23 cellular contexts compared by ENCODE assay signal in genomic region chr16:69273009-69273408, GRCh38. TPM values are rescaled to one million over a fixed set of nuclear protein-coding genes. Genes with fewer than 3 reads are reported as not detected.
DNase-seq lines count a peak whose midpoint lies in the region; ATAC-seq and TF ChIP-seq lines count a peak whose summit lies in the region.
"Had no signal": no experiment of that assay in that cellular context is flagged by ENCODE, and none has a peak within 500 bp of the region (broad histone marks: within the 10 kb centered on the region; RNA-seq: fewer than 3 reads in every experiment).

No MANE protein-coding gene starts in this region.

- CTCF ChIA-PET in SK-N-SH (lab: Yijun Ruan, JAX) = interaction anchor here (1.0 to 1.4 kb wide), 2 partner anchors 13 to 14 kb away, joined by 3 read pairs; no protein-coding TSS in a partner anchor
- CTCF ChIA-PET in activated CD4-positive, alpha-beta T cell treated with anti-CD3 and anti-CD28 coated beads, Interleukin-2, amount 10 ng/mL, durations not matched to agents 7 days and 5 days (lab: Charles Lee) = no interaction called here

- no peaks in the 10 kb centered on the region for H3K9me3 Mint-ChIP-seq in stimulated activated effector memory CD8-positive, alpha-beta T cell treated with anti-CD3 and anti-CD28 coated beads, Interleukin-12 subunit alpha, Interleukin-12 subunit beta, amount 100 ng/mL, for 72 hours
- no peaks in the 10 kb centered on the region for H3K9me3 Mint-ChIP-seq in activated CD4-positive, alpha-beta T cell treated with anti-CD3 and anti-CD28 coated beads, Interleukin-2, amount 10 ng/mL, durations not matched to agents 7 days and 5 days
- H3K9me3 Mint-ChIP-seq: activated naive CD4-positive, alpha-beta T cell treated with anti-CD3 and anti-CD28 coated beads for 36 hours; dendritic cell treated with granulocyte-macrophage colony-stimulating factor and Interleukin-4, amounts not matched to agents 40 ng/mL and 50 ng/mL, for 4 days; natural killer cell had no signal

- peaks cover 40% of the 10 kb centered on the region for H3F3A ChIP-seq in SK-N-SH (replicated peaks; ENCODE audit: insufficient read depth)

- no peaks in the 10 kb centered on the region for H3K9me2 ChIP-seq in SK-N-SH

- H3K27me3 ChIP-seq in SK-N-SH (ENCODE audit: insufficient read depth) = no peaks in the 10 kb centered on the region
- H3K27me3 ChIP-seq: transverse colon had no signal

- H3K4me1 Mint-ChIP-seq in stimulated activated effector memory CD8-positive, alpha-beta T cell treated with anti-CD3 and anti-CD28 coated beads, Interleukin-12 subunit alpha, Interleukin-12 subunit beta, amount 100 ng/mL, for 72 hours = peaks cover 6% of the 10 kb centered on the region
- H3K4me1 Mint-ChIP-seq in activated CD4-positive, alpha-beta T cell treated with anti-CD3 and anti-CD28 coated beads, Interleukin-2, amount 10 ng/mL, durations not matched to agents 7 days and 5 days = peaks cover 3% of the 10 kb centered on the region

- H3K4me3 ChIP-seq in foreskin fibroblast (ENCODE audit: low read depth in 1 of 2, low read length in 2 of 2) = no peak overlapping the region
- H3K4me3 ChIP-seq in SK-N-SH (ENCODE audit: low read depth in 2 of 2, low read length in 1 of 2) = no peak overlapping the region
- H3K4me3 ChIP-seq: skin epidermis, transverse colon had no signal

- peaks cover 3 to 18% of the 10 kb centered on the region in 2 experiments for H3K36me3 ChIP-seq in SK-N-SH (replicated peaks in 1 of 2; ENCODE audit: control insufficient read depth in 1 of 2, insufficient read depth in 2 of 2, low read length in 1 of 2)

- H4K20me1 ChIP-seq in SK-N-SH (ENCODE audit: insufficient read depth) = no peaks in the 10 kb centered on the region

- TF ChIP-seq EP300 in SK-N-SH (IDR thresholded peaks at IDR 0.05; ENCODE audit: borderline replicate concordance in 1 of 2, low read depth in 1 of 2, low read length in 1 of 2) = no peak

- POLR2A ChIA-PET in SK-N-SH (lab: Yijun Ruan, JAX) = no interaction called here
- POLR2A ChIA-PET in activated CD4-positive, alpha-beta T cell treated with anti-CD3 and anti-CD28 coated beads, Interleukin-2, amount 10 ng/mL, durations not matched to agents 7 days and 5 days (lab: Charles Lee) = no interaction called here

- H3K27ac ChIP-seq in SK-N-SH (ENCODE audit: low read depth in 2 of 2, low read length in 1 of 2) = peak overlapping the region in 1 of 2 experiments; percentile 17; a peak in 1 of 4 replicates
- H3K27ac ChIP-seq: skin epidermis, transverse colon had no signal

- H3K9ac ChIP-seq in SK-N-SH = no peak overlapping the region

- no peak overlapping the region for H3K4me2 ChIP-seq in SK-N-SH

- no peak overlapping the region for H2AFZ ChIP-seq in SK-N-SH (ENCODE audit: low read depth)

- no peak for TF ChIP-seq RAD21 in SK-N-SH (IDR thresholded peaks at IDR 0.05; ENCODE audit: low read length)

- H3K9me3 ChIP-seq in SK-N-SH = no peaks in the 10 kb centered on the region
- H3K9me3 ChIP-seq: transverse colon had no signal

- WGBS in SK-N-SH (ENCODE audit: low lambda C conversion rate) = 87% methylated on average over 4 of the region's 4 CpGs

- H3K27ac Mint-ChIP-seq in stimulated activated effector memory CD8-positive, alpha-beta T cell treated with anti-CD3 and anti-CD28 coated beads, Interleukin-12 subunit alpha, Interleukin-12 subunit beta, amount 100 ng/mL, for 72 hours = peak overlapping the region; percentile 10
- H3K27ac Mint-ChIP-seq in activated CD4-positive, alpha-beta T cell treated with anti-CD3 and anti-CD28 coated beads, Interleukin-2, amount 10 ng/mL, durations not matched to agents 7 days and 5 days = no peak overlapping the region
- H3K27ac Mint-ChIP-seq: activated naive CD4-positive, alpha-beta T cell treated with anti-CD3 and anti-CD28 coated beads for 36 hours; dendritic cell treated with granulocyte-macrophage colony-stimulating factor and Interleukin-4, amounts not matched to agents 40 ng/mL and 50 ng/mL, for 4 days; natural killer cell had no signal

- no peak for ATAC-seq in stimulated activated effector memory CD8-positive, alpha-beta T cell treated with anti-CD3 and anti-CD28 coated beads, Interleukin-12 subunit alpha, Interleukin-12 subunit beta, amount 100 ng/mL, for 72 hours
- ATAC-seq in HG03097 (IDR thresholded peaks at IDR 0.05; ENCODE audit: low FRiP score, unreplicated experiment) (no peak), GM19023 (IDR thresholded peaks at IDR 0.05; ENCODE audit: unreplicated experiment) (no peak)
- ATAC-seq: HepG2; left colon; natural killer cell; stimulated activated naive CD8-positive, alpha-beta T cell treated with anti-CD3 and anti-CD28 coated beads, Interleukin-15, Interleukin-2, amounts not matched to agents 100 U/mL and 50 U/mL, for 24 hours had no signal

- TF ChIP-seq CTCF in foreskin fibroblast (IDR thresholded peaks at IDR 0.05; ENCODE audit: low read depth, low read length) = no peak
- no peak for TF ChIP-seq CTCF in SK-N-SH (IDR thresholded peaks at IDR 0.05)

- DNase-seq in HCEC 1CT (peak; percentile 96), brain pericyte (ENCODE audit: low read depth, low spot score) (peak; percentile 47), foreskin fibroblast (peak; percentile 76 to 86), SK-N-SH (no peak)
- no peak for DNase-seq in stimulated activated effector memory CD8-positive, alpha-beta T cell treated with anti-CD3 and anti-CD28 coated beads, Interleukin-12 subunit alpha, Interleukin-12 subunit beta, amount 100 ng/mL, for 72 hours (ENCODE audit: low spot score in 2 of 2)
- no peak for DNase-seq in activated CD4-positive, alpha-beta T cell treated with anti-CD3 and anti-CD28 coated beads, Interleukin-2, amount 10 ng/mL, durations not matched to agents 7 days and 5 days
- DNase-seq: activated naive CD4-positive, alpha-beta T cell treated with anti-CD3 and anti-CD28 coated beads for 36 hours; activated T-cell treated with anti-CD3 and anti-CD28 coated beads, Interleukin-2, amount 50 U/mL, for 48 hours; AML-193; aorta; DMS79; left colon; natural killer cell; NCI-H1417; NCI-H69; posterior cingulate gyrus; stimulated activated naive CD8-positive, alpha-beta T cell treated with anti-CD3 and anti-CD28 coated beads, Interleukin-15, Interleukin-2, amounts not matched to agents 100 U/mL and 50 U/mL, for 24 hours; transverse colon had no signal

- H3K79me2 ChIP-seq in SK-N-SH (ENCODE audit: insufficient read depth) = peaks cover 17% of the 10 kb centered on the region

- no peaks in the 10 kb centered on the region for H3K27me3 Mint-ChIP-seq in activated CD4-positive, alpha-beta T cell treated with anti-CD3 and anti-CD28 coated beads, Interleukin-2, amount 10 ng/mL, durations not matched to agents 7 days and 5 days

- H3K36me3 Mint-ChIP-seq in stimulated activated effector memory CD8-positive, alpha-beta T cell treated with anti-CD3 and anti-CD28 coated beads, Interleukin-12 subunit alpha, Interleukin-12 subunit beta, amount 100 ng/mL, for 72 hours = peaks cover 46% of the 10 kb centered on the region
- H3K36me3 Mint-ChIP-seq in activated CD4-positive, alpha-beta T cell treated with anti-CD3 and anti-CD28 coated beads, Interleukin-2, amount 10 ng/mL, durations not matched to agents 7 days and 5 days (ENCODE audit: low read depth) = peaks cover 10% of the 10 kb centered on the region
- H3K36me3 Mint-ChIP-seq: natural killer cell had no signal

- H3K4me3 Mint-ChIP-seq in stimulated activated effector memory CD8-positive, alpha-beta T cell treated with anti-CD3 and anti-CD28 coated beads, Interleukin-12 subunit alpha, Interleukin-12 subunit beta, amount 100 ng/mL, for 72 hours = no peak overlapping the region
- no peak overlapping the region for H3K4me3 Mint-ChIP-seq in activated CD4-positive, alpha-beta T cell treated with anti-CD3 and anti-CD28 coated beads, Interleukin-2, amount 10 ng/mL, durations not matched to agents 7 days and 5 days
- H3K4me3 Mint-ChIP-seq: activated naive CD4-positive, alpha-beta T cell treated with anti-CD3 and anti-CD28 coated beads for 36 hours; dendritic cell treated with granulocyte-macrophage colony-stimulating factor and Interleukin-4, amounts not matched to agents 40 ng/mL and 50 ng/mL, for 4 days; natural killer cell had no signal

- peaks cover 10 to 26% of the 10 kb centered on the region in 2 experiments for H3K4me1 ChIP-seq in SK-N-SH (ENCODE audit: control insufficient read depth in 1 of 2, insufficient read depth in 2 of 2, low read depth in 1 of 2, low read length in 1 of 2)

TF ChIP-seq in SK-N-SH, 30 proteins besides CTCF, POLR2A, EP300 and RAD21 (continues in another document):
- TF ChIP-seq FOXJ3 (CRISPR knock-in tag; IDR thresholded peaks at IDR 0.05) (no peak), GABPA (IDR thresholded peaks at IDR 0.05; ENCODE audit: low read depth) (no peak), EZH2phosphoT487 (IDR thresholded peaks at IDR 0.05; ENCODE audit: borderline replicate concordance, low read depth) (no peak), SIN3A (IDR thresholded peaks at IDR 0.05; ENCODE audit: borderline replicate concordance, low read depth, low read length) (no peak), TCF12 (IDR thresholded peaks at IDR 0.05) (no peak), USF1 (IDR thresholded peaks at IDR 0.05; ENCODE audit: borderline replicate concordance, low read depth) (no peak)

RNA-seq across cellular contexts. Expression of gene VPS4A, which starts 38.1 kb away (rescaled TPM):
- polyA plus RNA-seq in SK-N-SH (2012; rRNA removed) = 18.4 and 20.8 TPM in 2 replicates
- 12.9 and 17.4 TPM in 2 replicates for polyA plus RNA-seq in SK-N-SH (2012; cell fraction: cytosol; rRNA removed)
- 46.5 and 50.8 TPM in 2 replicates for polyA plus RNA-seq in SK-N-SH (2012; cell fraction: nucleus; rRNA removed)
- total RNA-seq in activated CD4-positive, alpha-beta T cell treated with anti-CD3 and anti-CD28 coated beads, Interleukin-2, amount 10 ng/mL, durations not matched to agents 7 days and 5 days = 10 to 100 TPM; 33.4 to 35.4 TPM

RNA-seq across cellular contexts. Expression of gene PDF, which starts 57.4 kb away (rescaled TPM):
- 21.4 and 22.0 TPM in 2 replicates for polyA plus RNA-seq in SK-N-SH (2012; rRNA removed)
- 21.3 and 22.0 TPM in 2 replicates for polyA plus RNA-seq in SK-N-SH (2012; cell fraction: cytosol; rRNA removed)
- 11.5 and 13.6 TPM in 2 replicates for polyA plus RNA-seq in SK-N-SH (2012; cell fraction: nucleus; rRNA removed)
- total RNA-seq in activated CD4-positive, alpha-beta T cell treated with anti-CD3 and anti-CD28 coated beads, Interleukin-2, amount 10 ng/mL, durations not matched to agents 7 days and 5 days = 10 to 100 TPM in 1 of 2 experiments, 1 to 10 TPM in 1; 9.1 to 15.2 TPM

Comparison
In these comparisons a context has a peak if more than half of its experiments do, and no peak if none do; other contexts are left out.
1. DNase-seq: peak in HCEC 1CT (single experiment), brain pericyte (single experiment) and foreskin fibroblast (2 of 2); none in stimulated activated effector memory CD8-positive, alpha-beta T cell treated with anti-CD3 and anti-CD28 coated beads, Interleukin-12 subunit alpha, Interleukin-12 subunit beta, amount 100 ng/mL, for 72 hours (0 of 2), SK-N-SH (single experiment) and activated CD4-positive, alpha-beta T cell treated with anti-CD3 and anti-CD28 coated beads, Interleukin-2, amount 10 ng/mL, durations not matched to agents 7 days and 5 days (single experiment).